Comparison of ENCODE assay signal across 18 cellular contexts in genomic region chr18:60075477-60075876, GRCh38.
A peak's percentile ranks its signal among the peaks of the same experiment; 100 is the strongest.
DNase-seq lines count a peak whose midpoint lies in the region; ATAC-seq and TF ChIP-seq lines count a peak whose summit lies in the region.
"Had no signal": no experiment of that assay in that cellular context is flagged by ENCODE, and none has a peak within 500 bp of the region (broad histone marks: within the 10 kb centered on the region; RNA-seq: fewer than 3 reads in every experiment).

No MANE protein-coding gene starts in this region.

- no peaks in the 10 kb centered on the region for H3K4me1 Mint-ChIP-seq in chondrocyte (ENCODE audit: low read depth)
- H3K4me1 Mint-ChIP-seq: CD14-positive monocyte had no signal

- H2AFZ ChIP-seq in KMS-11 (ENCODE audit: low read depth) = no peak overlapping the region

- H3K9me3 Mint-ChIP-seq in chondrocyte (ENCODE audit: low read depth) = peaks cover 31% of the 10 kb centered on the region

- H3K27me3 ChIP-seq in KMS-11 (ENCODE audit: insufficient read depth, low read depth) (no peaks in the 10 kb centered on the region), upper lobe of right lung (no peaks in the 10 kb centered on the region)
- H3K27me3 ChIP-seq: SJCRH30 had no signal

- DNase-seq in GM12865 (ENCODE audit: low read depth) = no peak
- DNase-seq in chondrocyte (ENCODE audit: low spot score) = peak; percentile 79
- DNase-seq in upper lobe of right lung = peak; percentile 46
- DNase-seq in DMS 273 treated with DMSO at 0.1 percent for 48 hours (lab: John Stamatoyannopoulos, UW) = no peak
- DNase-seq: ACHN, GDM1, GOT3, KG1, NCI-H1417 treated with DMSO at 0.1 percent for 48 hours, NCI-H1930, NCI-H226, NCI-H524, SJCRH30 had no signal

- H3K27ac ChIP-seq in KMS-11 (no peak overlapping the region), upper lobe of right lung (no peak overlapping the region)
- H3K27ac ChIP-seq: SJCRH30 had no signal

- no peaks in the 10 kb centered on the region for H3K4me1 ChIP-seq in KMS-11 (ENCODE audit: low read depth, poor library complexity, severe bottlenecking)
- H3K4me1 ChIP-seq in upper lobe of right lung = no peaks in the 10 kb centered on the region
- H3K4me1 ChIP-seq: SJCRH30 had no signal

- ATAC-seq in upper lobe of right lung = peak; percentile 36
- ATAC-seq in GM21367 (IDR thresholded peaks at IDR 0.05; ENCODE audit: unreplicated experiment) = no peak
- no peak for ATAC-seq in HG02588 (IDR thresholded peaks at IDR 0.05; ENCODE audit: unreplicated experiment)
- ATAC-seq: Panc1 had no signal

- H3K4me3 Mint-ChIP-seq in chondrocyte (ENCODE audit: unreplicated experiment) = no peak overlapping the region
- H3K4me3 Mint-ChIP-seq: CD14-positive monocyte had no signal

- intact Hi-C loops in upper lobe of right lung (cut with DNase I) = no loop called here

- TF ChIP-seq CTCF in GM12865 (IDR thresholded peaks at IDR 0.05; ENCODE audit: insufficient read depth, low read depth, low read length, missing control alignments) (peak; percentile 3), KMS-11 (conservative IDR thresholded peaks at IDR 0.05; ENCODE audit: low read depth, low read length) (0 out of 2 replicates have a peak, but pooled peaks have one; percentile 28), chondrocyte (IDR thresholded peaks at IDR 0.05) (no peak), upper lobe of right lung (IDR thresholded peaks at IDR 0.05) (no peak)

- H4K20me1 ChIP-seq in KMS-11 (ENCODE audit: insufficient read depth) = no peaks in the 10 kb centered on the region

- H3K36me3 ChIP-seq in KMS-11 (ENCODE audit: insufficient read depth) = no peaks in the 10 kb centered on the region
- no peaks in the 10 kb centered on the region for H3K36me3 ChIP-seq in upper lobe of right lung
- H3K36me3 ChIP-seq: SJCRH30 had no signal

- H3K79me2 ChIP-seq in KMS-11 (ENCODE audit: insufficient read depth, low read depth) = no peaks in the 10 kb centered on the region

- H3K4me3 ChIP-seq in GM12865 (ENCODE audit: low read depth, low read length) = no peak overlapping the region
- H3K4me3 ChIP-seq in KMS-11 (IDR thresholded peaks at IDR 0.05; ENCODE audit: insufficient read depth, low read depth, low read length) = no peak overlapping the region
- H3K4me3 ChIP-seq in upper lobe of right lung = no peak overlapping the region
- H3K4me3 ChIP-seq: SJCRH30 had no signal

- no peak overlapping the region for H3K9ac ChIP-seq in KMS-11

- H3K36me3 Mint-ChIP-seq in chondrocyte (ENCODE audit: low read depth) = no peaks in the 10 kb centered on the region
- H3K36me3 Mint-ChIP-seq: CD14-positive monocyte had no signal

- peaks cover 20% of the 10 kb centered on the region for H3K27me3 Mint-ChIP-seq in chondrocyte (ENCODE audit: low read depth)

- H3K9me3 ChIP-seq in upper lobe of right lung = no peaks in the 10 kb centered on the region
- H3K9me3 ChIP-seq: SJCRH30 had no signal

- H3K27ac Mint-ChIP-seq in chondrocyte (ENCODE audit: unreplicated experiment) = no peak overlapping the region
- H3K27ac Mint-ChIP-seq: CD14-positive monocyte had no signal

- no peak overlapping the region for H3K4me2 ChIP-seq in KMS-11

Comparison
In these comparisons a context has a peak if more than half of its experiments do, and no peak if none do; other contexts are left out.
1. DNase-seq: peak in chondrocyte (single experiment) and upper lobe of right lung (single experiment); none in GM12865 (single experiment) and DMS 273 treated with DMSO at 0.1 percent for 48 hours (single experiment).
2. CTCF ChIP-seq: peak in GM12865 (single experiment) and KMS-11 (single experiment); none in chondrocyte (single experiment) and upper lobe of right lung (single experiment).